9 cellular contexts compared by ENCODE assay signal in genomic region chr20:50449789-50450492, GRCh38.
DNase-seq lines count a peak whose midpoint lies in the region; ATAC-seq and TF ChIP-seq lines count a peak whose summit lies in the region.
"Had no signal": no experiment of that assay in that cellular context is flagged by ENCODE, and none has a peak within 500 bp of the region (broad histone marks: within the 10 kb centered on the region; RNA-seq: fewer than 3 reads in every experiment).

No MANE protein-coding gene starts in this region.

- H4K8ac ChIP-seq in mesenchymal stem cell (ENCODE audit: low read length): peak overlapping the region; percentile 81

- H2BK15ac ChIP-seq in mesenchymal stem cell (ENCODE audit: low read depth, poor library complexity, severe bottlenecking): peak overlapping the region; percentile 85

- peak overlapping the region; percentile 68 for H2AK5ac ChIP-seq in mesenchymal stem cell (ENCODE audit: low read length, severe bottlenecking)

- no peaks in the 10 kb centered on the region for H3K79me1 ChIP-seq in mesenchymal stem cell (replicated peaks; ENCODE audit: low read length, poor library complexity, severe bottlenecking)

- H3K9me3 Mint-ChIP-seq in progenitor cell of endocrine pancreas (ENCODE audit: low read depth): no peaks in the 10 kb centered on the region

- no peak for TF ChIP-seq CTCF in progenitor cell of endocrine pancreas (IDR thresholded peaks at IDR 0.05; ENCODE audit: unreplicated experiment)

- H2BK5ac ChIP-seq in mesenchymal stem cell (ENCODE audit: low read depth, low read length, poor library complexity, severe bottlenecking): no peak overlapping the region

- DNase-seq in mesenchymal stem cell (no peak), progenitor cell of endocrine pancreas (ENCODE audit: low spot score, unreplicated experiment) (no peak), H7 (no peak), RKO (ENCODE audit: low spot score) (no peak)
- no peak for DNase-seq in stimulated activated CD4-positive, alpha-beta T cell treated with anti-CD3 and anti-CD28 coated beads, Interleukin-2, amount 100 ng/mL, for 24 hours
- DNase-seq: central memory CD4-positive, alpha-beta T cell had no signal

- peak overlapping the region; percentile 58 for H3K9ac ChIP-seq in mesenchymal stem cell (ENCODE audit: low read length)

- no peaks in the 10 kb centered on the region for H3K36me3 Mint-ChIP-seq in progenitor cell of endocrine pancreas (ENCODE audit: insufficient read depth)

- H2BK120ac ChIP-seq in mesenchymal stem cell (ENCODE audit: low read depth, low read length): peak overlapping the region; percentile 82

- peak overlapping the region; percentile 85 for H4K91ac ChIP-seq in mesenchymal stem cell (ENCODE audit: low read length)

- H3K23ac ChIP-seq in mesenchymal stem cell (ENCODE audit: low read length in 2 of 2): no peak overlapping the region

- H2BK12ac ChIP-seq in mesenchymal stem cell (ENCODE audit: low read length in 2 of 2): peak overlapping the region; percentile 95 to 97

- no peaks in the 10 kb centered on the region for H3K36me3 ChIP-seq in mesenchymal stem cell (ENCODE audit: control insufficient read depth in 1 of 2, insufficient read depth in 2 of 2, low read depth in 1 of 2, low read length in 2 of 2)
- no peaks in the 10 kb centered on the region for H3K36me3 ChIP-seq in H7 (replicated peaks; ENCODE audit: control insufficient read depth, insufficient read depth, low read length)

- H3K4me3 ChIP-seq in mesenchymal stem cell (ENCODE audit: insufficient read depth in 1 of 2, low read depth in 1 of 2, low read length in 2 of 2) (no peak overlapping the region), H7 (ENCODE audit: insufficient read depth, low read depth, low read length) (no peak overlapping the region)

- 89% methylated on average over 6 of the region's 7 CpGs for WGBS in mesenchymal stem cell

- ATAC-seq in GM18517 (IDR thresholded peaks at IDR 0.05; ENCODE audit: unreplicated experiment) (peak; percentile 55), GM21423 (IDR thresholded peaks at IDR 0.05; ENCODE audit: unreplicated experiment) (peak; percentile 61), HG03342 (IDR thresholded peaks at IDR 0.05; ENCODE audit: unreplicated experiment) (peak; percentile 59)

- no peak overlapping the region for H3K27ac Mint-ChIP-seq in progenitor cell of endocrine pancreas

- H3K4me1 ChIP-seq in mesenchymal stem cell (ENCODE audit: control insufficient read depth, insufficient read depth, low read depth, low read length): peaks cover 11% of the 10 kb centered on the region

- H3K4me2 ChIP-seq in mesenchymal stem cell (ENCODE audit: low read length, poor library complexity, severe bottlenecking): no peak overlapping the region

- H3K4me1 Mint-ChIP-seq in progenitor cell of endocrine pancreas (ENCODE audit: low read depth): peaks cover 17% of the 10 kb centered on the region

- peak overlapping the region; percentile 85 to 87 for H3K4ac ChIP-seq in mesenchymal stem cell (ENCODE audit: low read depth in 1 of 2, low read length in 2 of 2)

- peaks cover 48% of the 10 kb centered on the region for H3K27me3 Mint-ChIP-seq in progenitor cell of endocrine pancreas

- H3K27me3 ChIP-seq in mesenchymal stem cell (ENCODE audit: control insufficient read depth in 1 of 2, insufficient read depth in 1 of 2, low read length in 2 of 2) (no peaks in the 10 kb centered on the region), H7 (ENCODE audit: control insufficient read depth, insufficient read depth, low read length) (no peaks in the 10 kb centered on the region)

- no peak overlapping the region for H2AFZ ChIP-seq in mesenchymal stem cell (ENCODE audit: low read depth, low read length)

- no peaks in the 10 kb centered on the region for H3K9me3 ChIP-seq in mesenchymal stem cell (ENCODE audit: control insufficient read depth, low read length)

- H3K27ac ChIP-seq in mesenchymal stem cell (ENCODE audit: low read length, poor library complexity, severe bottlenecking): no peak overlapping the region

- H3K18ac ChIP-seq in mesenchymal stem cell (ENCODE audit: low read depth in 1 of 2, low read length in 2 of 2): peak overlapping the region; percentile 52 to 94

- no peak overlapping the region for H3K4me3 Mint-ChIP-seq in progenitor cell of endocrine pancreas (ENCODE audit: low read depth)

- H3K14ac ChIP-seq in mesenchymal stem cell (ENCODE audit: low read length in 2 of 2): no peak overlapping the region
